ENCODE assay signal across 8 cellular contexts in the genomic region with DNA sequence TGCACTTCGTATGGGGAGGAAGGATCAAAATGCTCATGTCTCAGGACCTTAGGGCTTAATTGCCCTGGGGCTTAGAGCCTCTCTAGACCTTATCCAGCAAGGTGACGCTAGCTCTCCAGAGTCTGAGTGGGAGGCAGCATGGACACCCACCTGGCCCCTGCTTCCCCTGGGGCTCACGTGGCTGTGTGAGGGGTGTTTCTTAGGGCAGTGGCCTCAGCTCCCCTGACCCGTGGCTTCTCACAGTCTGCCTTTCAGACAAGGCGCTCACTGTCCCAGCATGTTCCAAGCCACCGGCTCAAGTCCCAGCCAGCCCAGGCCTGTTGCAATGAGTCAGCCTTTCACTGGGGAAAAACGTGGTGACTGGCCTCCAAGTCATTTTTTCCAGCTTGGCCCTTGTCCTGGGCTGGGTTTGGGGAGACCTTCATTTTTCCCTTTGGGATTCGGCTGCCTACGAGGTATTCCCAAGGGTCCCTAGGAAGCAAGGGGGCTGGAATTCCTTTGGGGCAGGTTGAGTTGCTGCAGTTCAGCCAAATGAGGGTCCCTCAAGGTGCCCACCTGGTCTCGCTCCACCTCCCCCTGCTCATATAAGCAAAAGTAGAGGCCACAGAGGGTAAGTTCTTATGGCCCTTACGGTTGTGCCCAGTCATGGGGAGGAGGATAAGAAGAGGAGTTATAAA. TPM values are rescaled to one million over a fixed set of nuclear protein-coding genes. Genes with fewer than 3 reads are reported as not detected.
A peak's percentile ranks its signal among the peaks of the same experiment; 100 is the strongest.
DNase-seq lines count a peak whose midpoint lies in the region; ATAC-seq and TF ChIP-seq lines count a peak whose summit lies in the region.

No MANE protein-coding gene starts in this region.

- H3K4me1 ChIP-seq in ACC112 (ENCODE audit: control insufficient read depth, insufficient read depth, low read length, unreplicated experiment) (peaks cover 43% of the 10 kb centered on the region), gastrocnemius medialis (peaks cover 18 to 36% of the 10 kb centered on the region in 2 donors)

- H3K27me3 ChIP-seq in ACC112 (ENCODE audit: insufficient read depth, low read length) (no peaks in the 10 kb centered on the region), gastrocnemius medialis (no peaks in the 10 kb centered on the region)

- H3K9me3 ChIP-seq in gastrocnemius medialis, result no peaks in the 10 kb centered on the region

- DNase-seq in T1000 (lab: John Stamatoyannopoulos, UW), result peak; percentile 72
- peak in 29 of 42 donors; percentile 26 to 85 (median 62) for DNase-seq in head of caudate nucleus
- peak; percentile 87 to 95 for DNase-seq in gastrocnemius medialis
- DNase-seq in NCI-H69 (lab: John Stamatoyannopoulos, UW), result no peak
- no peak for DNase-seq in GM10248 (ENCODE audit: extremely low spot score)

- intact Hi-C loops in head of caudate nucleus (cut with DNase I), result no loop called here
- intact Hi-C loops in gastrocnemius medialis (cut with DNase I; ENCODE audit: low total_unique reads), result no loop called here

- H3K4me3 ChIP-seq in ACC112 (ENCODE audit: low read depth, low read length), result peak overlapping the region; percentile 5; the same call in 1 of the 2 replicates
- no peak overlapping the region for H3K4me3 ChIP-seq in gastrocnemius medialis

- CTCF ChIA-PET in GM10248 (lab: Yijun Ruan, JAX), result interaction anchor here (0.9 to 2.7 kb wide), 14 partner anchors 9 to 304 kb away, joined by 3 to 26 read pairs (median 4); a partner anchor contains a TSS

- peak in 1 of 2 donors; percentile 38 for TF ChIP-seq POLR2A in gastrocnemius medialis (IDR thresholded peaks at IDR 0.05)

- H3K27ac ChIP-seq in ACC112 (ENCODE audit: low read depth, low read length), result peak overlapping the region; percentile 98
- peak overlapping the region; percentile 96 to 100 (median 99) for H3K27ac ChIP-seq in gastrocnemius medialis

- no peak for TF ChIP-seq CTCF in gastrocnemius medialis (IDR thresholded peaks at IDR 0.05 in 4 of 5, conservative IDR thresholded peaks at IDR 0.05 in 1 of 5)
- TF ChIP-seq CTCF in GM10248 (IDR thresholded peaks at IDR 0.05; ENCODE audit: control extremely low read depth, extremely low read depth, low read depth, missing control alignments), result no peak

- POLR2A ChIA-PET in GM10248 (lab: Yijun Ruan, JAX), result interaction anchor here (1.5 to 2.9 kb wide), 2 partner anchors 9 to 11 kb away, joined by 6 to 15 read pairs; no protein-coding TSS in a partner anchor

- H3K36me3 ChIP-seq in ACC112 (ENCODE audit: insufficient read depth, low read length) (no peaks in the 10 kb centered on the region), gastrocnemius medialis (no peaks in the 10 kb centered on the region)

- in situ Hi-C loops in gastrocnemius medialis (cut with MboI; ENCODE audit: low sequenced_read_pairs in 4 of 4), result loop anchor here in 1 of 4 donors (25.0 kb wide), 1 partner anchor 192 kb away; a partner anchor contains a TSS

- peak; percentile 53 for ATAC-seq in GM21723 (IDR thresholded peaks at IDR 0.05; ENCODE audit: unreplicated experiment)
- peak; percentile 89 to 91 for ATAC-seq in gastrocnemius medialis
- ATAC-seq in HG03457 (IDR thresholded peaks at IDR 0.05; ENCODE audit: unreplicated experiment), result no peak

- H2AFZ ChIP-seq in ACC112 (ENCODE audit: low read length, unreplicated experiment), result no peak overlapping the region

- H3K79me2 ChIP-seq in ACC112 (ENCODE audit: control insufficient read depth, insufficient read depth, low read length, unreplicated experiment), result no peaks in the 10 kb centered on the region

RNA-seq across cellular contexts. Expression of a gene that starts 15.7 kb away (rescaled TPM):
- 10 to 100 TPM; 19.2 to 96.7 (median 45.3) TPM for total RNA-seq in gastrocnemius medialis

Comparison
In these comparisons a context has a peak if more than half of its experiments do, and no peak if none do; other contexts are left out.
1. DNase-seq: peak in T1000 (single experiment), head of caudate nucleus (29 of 42) and gastrocnemius medialis (2 of 2); none in NCI-H69 (single experiment) and GM10248 (single experiment).